9 cellular contexts compared by ENCODE assay signal in the genomic region with DNA sequence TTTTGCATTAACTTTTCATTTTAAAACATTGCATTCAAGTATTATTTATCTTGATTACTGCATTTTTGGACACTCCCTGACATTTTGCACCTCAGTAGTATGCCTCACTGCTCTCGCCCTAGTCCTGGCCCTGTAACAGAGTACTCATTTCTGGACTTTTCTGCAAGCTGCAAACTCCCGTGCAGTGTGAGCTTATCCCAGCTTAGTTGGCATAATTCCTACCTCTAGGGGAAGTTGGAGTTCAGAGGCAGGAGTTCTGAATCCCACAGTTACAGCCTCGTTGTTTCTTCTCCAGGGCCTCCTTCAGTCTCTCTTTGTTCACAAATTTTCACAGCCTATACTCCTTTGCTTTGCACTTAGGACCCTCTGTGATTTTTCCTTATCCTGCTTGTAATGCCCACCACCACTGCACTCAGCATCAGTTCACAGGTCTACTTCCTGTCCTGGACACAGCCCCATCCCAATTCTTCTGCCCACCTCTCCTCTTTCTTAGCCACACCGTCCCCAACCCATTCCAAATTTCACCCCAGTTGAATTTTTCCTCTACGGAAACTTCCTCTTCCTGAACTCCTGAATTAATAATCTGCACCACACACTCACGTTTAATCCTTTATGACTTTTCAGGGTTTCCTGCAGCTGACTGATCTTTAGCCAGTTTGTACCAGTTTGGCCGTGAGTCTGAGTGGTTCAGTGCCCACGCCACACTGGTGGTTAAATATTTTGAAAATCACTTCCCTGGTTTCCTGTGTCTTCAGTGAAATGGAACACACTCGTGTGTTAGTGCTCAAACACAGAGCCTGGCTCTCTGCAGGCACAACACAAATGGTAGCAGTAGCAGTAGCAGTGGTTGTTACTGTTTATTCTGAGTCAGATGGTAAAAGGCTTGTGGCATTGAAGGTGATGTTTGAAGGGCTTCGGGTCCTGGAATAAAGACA. TPM values are rescaled to one million over a fixed set of nuclear protein-coding genes. Genes with fewer than 3 reads are reported as not detected.
A peak's percentile ranks its signal among the peaks of the same experiment; 100 is the strongest.
DNase-seq lines count a peak whose midpoint lies in the region; ATAC-seq and TF ChIP-seq lines count a peak whose summit lies in the region.
"Had no signal": no experiment of that assay in that cellular context is flagged by ENCODE, and none has a peak within 500 bp of the region (broad histone marks: within the 10 kb centered on the region; RNA-seq: fewer than 3 reads in every experiment).

No MANE protein-coding gene starts in this region.

- peak; percentile 31 for DNase-seq in SK-MEL-5 (ENCODE audit: low read depth, low spot score)
- no peak for DNase-seq in stimulated activated effector memory CD8-positive, alpha-beta T cell treated with anti-CD3 and anti-CD28 coated beads, Interleukin-12 subunit alpha, Interleukin-12 subunit beta, amount 100 ng/mL, for 72 hours (ENCODE audit: low spot score in 2 of 2)
- no peak for DNase-seq in H9
- DNase-seq: NCI-H446 had no signal

- no peaks in the 10 kb centered on the region for H3K36me3 ChIP-seq in gastroesophageal sphincter

- no peak overlapping the region for H2BK20ac ChIP-seq in H9 (ENCODE audit: low read depth, low read length, poor library complexity, severe bottlenecking)

- no peak for TF ChIP-seq EP300 in gastroesophageal sphincter (IDR thresholded peaks at IDR 0.05)

- H2BK12ac ChIP-seq in H9 (ENCODE audit: insufficient read length, low read depth, low read length) = no peak overlapping the region

- no peak overlapping the region for H3K23ac ChIP-seq in H9 (ENCODE audit: insufficient read length, low read depth, low read length)

- H3K9me3 Mint-ChIP-seq in stimulated activated effector memory CD8-positive, alpha-beta T cell treated with anti-CD3 and anti-CD28 coated beads, Interleukin-12 subunit alpha, Interleukin-12 subunit beta, amount 100 ng/mL, for 72 hours = no peaks in the 10 kb centered on the region
- H3K9me3 Mint-ChIP-seq in H9 = no peaks in the 10 kb centered on the region
- H3K9me3 Mint-ChIP-seq: activated naive CD4-positive, alpha-beta T cell treated with anti-CD3 and anti-CD28 coated beads, Interleukin-2, amount 50 U/mL, for 24 hours had no signal

- H3K4me2 ChIP-seq in H9 (ENCODE audit: insufficient read depth, insufficient read length, low read length) = no peak overlapping the region

- H3K79me1 ChIP-seq in H9 (ENCODE audit: insufficient read depth, low read depth, low read length, poor library complexity, severe bottlenecking) = no peaks in the 10 kb centered on the region

- in situ Hi-C loops in SK-MEL-5 (cut with HindIII; ENCODE audit: low pct_unique_long_range_greater_than_20kb, low sequenced_read_pairs) = no loop called here

- no peak overlapping the region for H4K91ac ChIP-seq in H9 (ENCODE audit: insufficient read length, low read depth, low read length)

- no peak overlapping the region for H3K4me3 ChIP-seq in gastroesophageal sphincter

- TF ChIP-seq CTCF in gastroesophageal sphincter (IDR thresholded peaks at IDR 0.05) (peak in 3 of 4 experiments; percentile 21 to 48 (median 31)), H9 (conservative IDR thresholded peaks at IDR 0.05) (no peak; the same call in 2 of the 3 replicates)

- no peak overlapping the region for H2BK15ac ChIP-seq in H9 (ENCODE audit: low read depth, low read length)

- H4K8ac ChIP-seq in H9 (replicated peaks; ENCODE audit: insufficient read length, low read depth, low read length) = no peak overlapping the region

- H4K5ac ChIP-seq in H9 (ENCODE audit: insufficient read length, low read depth, low read length) = no peak overlapping the region

- no peaks in the 10 kb centered on the region for H3K27me3 ChIP-seq in gastroesophageal sphincter
- no peaks in the 10 kb centered on the region; the same call in 1 of the 2 replicates for H3K27me3 ChIP-seq in H9 (ENCODE audit: insufficient read depth, low read length)

- H3K4me3 Mint-ChIP-seq in stimulated activated effector memory CD8-positive, alpha-beta T cell treated with anti-CD3 and anti-CD28 coated beads, Interleukin-12 subunit alpha, Interleukin-12 subunit beta, amount 100 ng/mL, for 72 hours = no peak overlapping the region
- no peak overlapping the region for H3K4me3 Mint-ChIP-seq in H9
- H3K4me3 Mint-ChIP-seq: activated naive CD4-positive, alpha-beta T cell treated with anti-CD3 and anti-CD28 coated beads, Interleukin-2, amount 50 U/mL, for 24 hours had no signal

- H3K4me1 ChIP-seq in gastroesophageal sphincter = peaks cover 0 to 14% (median 0%) of the 10 kb centered on the region in 3 donors
- H3K4me1 ChIP-seq in H9 (ENCODE audit: insufficient read depth, low read length) = no peaks in the 10 kb centered on the region; the same call in 1 of the 2 replicates

- H3K23me2 ChIP-seq in H9 (ENCODE audit: insufficient read length, low read depth, low read length, poor library complexity, severe bottlenecking) = no peaks in the 10 kb centered on the region

- H3K4ac ChIP-seq in H9 (ENCODE audit: low read depth, low read length) = no peak overlapping the region

- peak; percentile 43 for ATAC-seq in GM18907 (IDR thresholded peaks at IDR 0.05; ENCODE audit: unreplicated experiment)
- no peak for ATAC-seq in gastroesophageal sphincter
- peak; percentile 75 for ATAC-seq in stimulated activated effector memory CD8-positive, alpha-beta T cell treated with anti-CD3 and anti-CD28 coated beads, Interleukin-12 subunit alpha, Interleukin-12 subunit beta, amount 100 ng/mL, for 72 hours
- ATAC-seq in GM18505 (IDR thresholded peaks at IDR 0.05; ENCODE audit: unreplicated experiment) = no peak
- ATAC-seq in GM18867 (IDR thresholded peaks at IDR 0.05; ENCODE audit: unreplicated experiment) = no peak

- no peak for TF ChIP-seq POLR2A in gastroesophageal sphincter (IDR thresholded peaks at IDR 0.05)
- TF ChIP-seq POLR2A in GM18505 (IDR thresholded peaks at IDR 0.05; ENCODE audit: borderline replicate concordance, extremely low read depth, insufficient read depth, insufficient read length) = no peak

- H3K9me3 ChIP-seq in gastroesophageal sphincter (no peaks in the 10 kb centered on the region), H9 (ENCODE audit: control insufficient read depth, low read depth, low read length) (no peaks in the 10 kb centered on the region)

- no peak overlapping the region for H2AK5ac ChIP-seq in H9 (ENCODE audit: insufficient read length, low read length)

- H3K9ac ChIP-seq in H9 (ENCODE audit: extremely low read depth, insufficient read length, low read length) = no peak overlapping the region

- no peak overlapping the region for H3K14ac ChIP-seq in H9 (ENCODE audit: insufficient read depth, low read length)

- H3K56ac ChIP-seq in H9 (ENCODE audit: insufficient read length, low read depth, low read length) = no peak overlapping the region

- H4K20me1 ChIP-seq in H9 (ENCODE audit: control insufficient read depth, insufficient read depth, insufficient read length) = no peaks in the 10 kb centered on the region

- H3K36me3 Mint-ChIP-seq in stimulated activated effector memory CD8-positive, alpha-beta T cell treated with anti-CD3 and anti-CD28 coated beads, Interleukin-12 subunit alpha, Interleukin-12 subunit beta, amount 100 ng/mL, for 72 hours = no peaks in the 10 kb centered on the region
- no peaks in the 10 kb centered on the region for H3K36me3 Mint-ChIP-seq in H9 (ENCODE audit: insufficient read depth in 1 of 3, low read depth in 3 of 3)
- H3K36me3 Mint-ChIP-seq: activated naive CD4-positive, alpha-beta T cell treated with anti-CD3 and anti-CD28 coated beads, Interleukin-2, amount 50 U/mL, for 24 hours had no signal

- peaks cover 20% of the 10 kb centered on the region for H3K27me3 Mint-ChIP-seq in H9 (ENCODE audit: low read depth)
- H3K27me3 Mint-ChIP-seq: activated naive CD4-positive, alpha-beta T cell treated with anti-CD3 and anti-CD28 coated beads, Interleukin-2, amount 50 U/mL, for 24 hours had no signal

- no peak overlapping the region for H3T11ph ChIP-seq in H9 (ENCODE audit: low read length)

- peak overlapping the region in 1 of 4 donors; percentile 14 for H3K27ac ChIP-seq in gastroesophageal sphincter
- no peak overlapping the region for H3K27ac ChIP-seq in H9 (ENCODE audit: insufficient read length, low read depth, low read length)

- H2BK5ac ChIP-seq in H9 (ENCODE audit: insufficient read length, low read length) = no peak overlapping the region

- peaks cover 12% of the 10 kb centered on the region for H3K4me1 Mint-ChIP-seq in stimulated activated effector memory CD8-positive, alpha-beta T cell treated with anti-CD3 and anti-CD28 coated beads, Interleukin-12 subunit alpha, Interleukin-12 subunit beta, amount 100 ng/mL, for 72 hours
- H3K4me1 Mint-ChIP-seq in H9 = peaks cover 27% of the 10 kb centered on the region in 2 experiments
- H3K4me1 Mint-ChIP-seq: activated naive CD4-positive, alpha-beta T cell treated with anti-CD3 and anti-CD28 coated beads, Interleukin-2, amount 50 U/mL, for 24 hours had no signal

- no peak overlapping the region for H3K27ac Mint-ChIP-seq in stimulated activated effector memory CD8-positive, alpha-beta T cell treated with anti-CD3 and anti-CD28 coated beads, Interleukin-12 subunit alpha, Interleukin-12 subunit beta, amount 100 ng/mL, for 72 hours
- H3K27ac Mint-ChIP-seq in H9 = no peak overlapping the region; a peak in 1 of 7 replicates
- H3K27ac Mint-ChIP-seq: activated naive CD4-positive, alpha-beta T cell treated with anti-CD3 and anti-CD28 coated beads, Interleukin-2, amount 50 U/mL, for 24 hours had no signal

- WGBS in gastroesophageal sphincter (ENCODE audit: low coverage in 1 of 2), 2 donors = 50 to 54% methylated on average over 4 to 9 of the region's 10 CpGs
- no CpG with 5 or more reads among the region's 10 CpGs for WGBS in H9 (ENCODE audit: extremely low coverage, insufficient read length, low lambda C conversion rate)

- no peak overlapping the region for H3K18ac ChIP-seq in H9 (ENCODE audit: insufficient read length, low read depth, low read length)

- no peak overlapping the region for H2BK120ac ChIP-seq in H9 (ENCODE audit: low read depth, low read length, poor library complexity, severe bottlenecking)

- no peaks in the 10 kb centered on the region for H3K79me2 ChIP-seq in H9 (ENCODE audit: insufficient read depth, low read length)

- H2AFZ ChIP-seq in H9 (ENCODE audit: low read length) = no peak overlapping the region

RNA-seq across cellular contexts. Expression of a gene that starts 6.3 kb away (rescaled TPM):
- total RNA-seq in SK-MEL-5 (2014; rRNA removed; shearing (Covaris generic)) = 281 and 334 TPM in 2 replicates
- polyA plus RNA-seq in SK-MEL-5 (2015; cell fraction: cytosol; rRNA removed) = 277 and 352 TPM in 2 replicates
- polyA plus RNA-seq in SK-MEL-5 (2015; cell fraction: nucleus; rRNA removed) = 135 and 154 TPM in 2 replicates
- total RNA-seq in gastroesophageal sphincter (100 to 1,000 TPM in 1 of 4 donors, 10 to 100 TPM in 3; 65.5 to 101 (median 76.6) TPM), H9 (2021) (15.5 and 16.8 TPM in 2 replicates)

Comparison
In these comparisons a context has a peak if more than half of its experiments do, and no peak if none do; other contexts are left out.
1. ATAC-seq: peak in GM18907 (single experiment) and stimulated activated effector memory CD8-positive, alpha-beta T cell treated with anti-CD3 and anti-CD28 coated beads, Interleukin-12 subunit alpha, Interleukin-12 subunit beta, amount 100 ng/mL, for 72 hours (single experiment); none in gastroesophageal sphincter (single experiment), GM18505 (single experiment) and GM18867 (single experiment).